14 cellular contexts compared by ENCODE assay signal in the genomic region with DNA sequence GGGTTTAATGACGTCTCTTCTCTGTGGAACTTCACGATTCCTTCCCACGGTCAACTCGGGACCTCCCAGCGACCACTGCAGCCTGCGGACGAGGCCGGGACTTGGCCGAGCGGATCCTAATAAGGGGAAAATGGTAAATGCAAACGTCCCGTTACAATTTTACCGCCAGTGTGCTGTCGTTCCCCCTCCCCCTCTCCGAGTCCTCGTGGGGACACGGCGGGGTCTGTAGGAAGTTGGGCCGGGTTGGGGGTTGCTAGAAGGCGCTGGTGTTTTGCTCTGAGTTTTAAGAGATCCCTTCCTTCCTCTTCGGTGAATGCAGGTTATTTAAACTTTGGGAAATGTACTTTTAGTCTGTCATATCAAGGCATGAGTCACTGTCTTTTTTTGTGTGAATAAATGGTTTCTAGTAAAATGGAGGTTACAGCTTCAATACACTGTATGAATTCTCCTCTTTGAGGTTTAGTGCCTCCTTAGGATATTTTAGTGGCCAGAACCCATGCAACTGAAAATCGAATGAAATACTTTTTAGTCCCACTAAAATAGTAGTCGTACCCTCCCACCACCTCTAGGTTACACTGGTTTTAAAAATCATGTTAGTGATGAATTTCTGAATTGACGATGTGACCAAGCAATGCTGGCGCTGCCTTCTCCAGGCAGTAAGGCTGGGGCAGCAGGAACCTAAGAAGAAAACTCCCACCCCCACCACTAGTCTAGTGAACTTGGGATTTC. TPM values are rescaled to one million over a fixed set of nuclear protein-coding genes. Genes with fewer than 3 reads are reported as not detected.
DNase-seq lines count a peak whose midpoint lies in the region; ATAC-seq and TF ChIP-seq lines count a peak whose summit lies in the region.
"Had no signal": no experiment of that assay in that cellular context is flagged by ENCODE, and none has a peak within 500 bp of the region (broad histone marks: within the 10 kb centered on the region; RNA-seq: fewer than 3 reads in every experiment).

No MANE protein-coding gene starts in this region.

- intact Hi-C loops in activated CD8-positive, alpha-beta T cell treated with anti-CD3 and anti-CD28 coated beads for 36 hours (cut with micrococcal nuclease) = no loop called here
- intact Hi-C loops in spleen (cut with DNase I; ENCODE audit: low total_unique reads) = no loop called here

- H3K4me3 Mint-ChIP-seq in activated CD8-positive, alpha-beta T cell treated with anti-CD3 and anti-CD28 coated beads, Interleukin-2, amount 10 ng/mL, durations not matched to agents 7 days and 5 days = peak overlapping the region; percentile 1
- H3K4me3 Mint-ChIP-seq in activated CD8-positive, alpha-beta T cell treated with anti-CD3 and anti-CD28 coated beads for 36 hours = no peak overlapping the region

- peak overlapping the region; percentile 62 for H3K4me3 ChIP-seq in fibroblast of villous mesenchyme (ENCODE audit: low read depth, low read length)
- peak overlapping the region in 1 of 8 donors; percentile 62 for H3K4me3 ChIP-seq in spleen
- H3K4me3 ChIP-seq: SJSA1, skin epidermis had no signal

- no peak for TF ChIP-seq CTCF in activated CD8-positive, alpha-beta T cell treated with anti-CD3 and anti-CD28 coated beads for 36 hours (IDR thresholded peaks at IDR 0.05)
- TF ChIP-seq CTCF in fibroblast of villous mesenchyme (IDR thresholded peaks at IDR 0.05; ENCODE audit: insufficient read depth, low read depth, low read length) (no peak), spleen (IDR thresholded peaks at IDR 0.05 in 8 of 11, conservative IDR thresholded peaks at IDR 0.05 in 3 of 11) (no peak)

- no peak overlapping the region for H3K27ac ChIP-seq in spleen
- H3K27ac ChIP-seq: neutrophil, SJSA1, skin epidermis had no signal

- H3K36me3 Mint-ChIP-seq in activated CD8-positive, alpha-beta T cell treated with anti-CD3 and anti-CD28 coated beads, Interleukin-2, amount 10 ng/mL, durations not matched to agents 7 days and 5 days (ENCODE audit: low read depth) = peaks cover 9% of the 10 kb centered on the region
- peaks cover 3% of the 10 kb centered on the region for H3K36me3 Mint-ChIP-seq in activated CD8-positive, alpha-beta T cell treated with anti-CD3 and anti-CD28 coated beads for 36 hours (ENCODE audit: low read depth)

- peaks cover 23 to 100% (median 97%) of the 10 kb centered on the region in 7 donors for H3K27me3 ChIP-seq in spleen (replicated peaks in 1 of 7)

- POLR2A ChIA-PET in activated CD8-positive, alpha-beta T cell treated with anti-CD3 and anti-CD28 coated beads, Interleukin-2, amount 10 ng/mL, durations not matched to agents 7 days and 5 days (lab: Charles Lee) = no interaction called here
- POLR2A ChIA-PET in activated CD8-positive, alpha-beta T cell treated with anti-CD3 and anti-CD28 coated beads for 36 hours (lab: Charles Lee) = no interaction called here

- H3K27me3 Mint-ChIP-seq in activated CD8-positive, alpha-beta T cell treated with anti-CD3 and anti-CD28 coated beads, Interleukin-2, amount 10 ng/mL, durations not matched to agents 7 days and 5 days (ENCODE audit: low read depth) = peaks cover 80% of the 10 kb centered on the region
- H3K27me3 Mint-ChIP-seq in activated CD8-positive, alpha-beta T cell treated with anti-CD3 and anti-CD28 coated beads for 36 hours = peaks cover 86% of the 10 kb centered on the region

- CTCF ChIA-PET in activated CD8-positive, alpha-beta T cell treated with anti-CD3 and anti-CD28 coated beads, Interleukin-2, amount 10 ng/mL, durations not matched to agents 7 days and 5 days (lab: Charles Lee) = interaction anchor here (1.0 to 2.3 kb wide), 3 partner anchors 10 to 18 kb away, joined by 3 to 8 read pairs (median 3); no protein-coding TSS in a partner anchor
- CTCF ChIA-PET in activated CD8-positive, alpha-beta T cell treated with anti-CD3 and anti-CD28 coated beads for 36 hours (lab: Charles Lee) = interaction anchor here (0.6 to 2.9 kb wide), 8 partner anchors 12 to 445 kb away, joined by 3 to 28 read pairs (median 6); no protein-coding TSS in a partner anchor

- no peak for ATAC-seq in activated CD8-positive, alpha-beta T cell treated with anti-CD3 and anti-CD28 coated beads, Interleukin-2, amount 10 ng/mL, durations not matched to agents 7 days and 5 days
- no peak for ATAC-seq in activated CD8-positive, alpha-beta T cell treated with anti-CD3 and anti-CD28 coated beads for 36 hours
- ATAC-seq in HG03139 (IDR thresholded peaks at IDR 0.05; ENCODE audit: unreplicated experiment) = no peak
- ATAC-seq in HG02938 (IDR thresholded peaks at IDR 0.05; ENCODE audit: unreplicated experiment) = no peak

- H3K9me3 Mint-ChIP-seq in activated CD8-positive, alpha-beta T cell treated with anti-CD3 and anti-CD28 coated beads, Interleukin-2, amount 10 ng/mL, durations not matched to agents 7 days and 5 days (ENCODE audit: insufficient read depth) = peaks cover 4% of the 10 kb centered on the region
- peaks cover 2% of the 10 kb centered on the region for H3K9me3 Mint-ChIP-seq in activated CD8-positive, alpha-beta T cell treated with anti-CD3 and anti-CD28 coated beads for 36 hours

- H3K36me3 ChIP-seq in spleen = no peaks in the 10 kb centered on the region
- H3K36me3 ChIP-seq: neutrophil, SJSA1 had no signal

- H3K4me1 ChIP-seq in spleen = peaks cover 10 to 55% (median 35%) of the 10 kb centered on the region in 6 donors

- TF ChIP-seq POLR2A in spleen (IDR thresholded peaks at IDR 0.05) = no peak

- peaks cover 10% of the 10 kb centered on the region for H3K4me1 Mint-ChIP-seq in activated CD8-positive, alpha-beta T cell treated with anti-CD3 and anti-CD28 coated beads, Interleukin-2, amount 10 ng/mL, durations not matched to agents 7 days and 5 days (ENCODE audit: low read depth)
- peaks cover 22% of the 10 kb centered on the region for H3K4me1 Mint-ChIP-seq in activated CD8-positive, alpha-beta T cell treated with anti-CD3 and anti-CD28 coated beads for 36 hours (ENCODE audit: low read depth)

- peaks cover 0 to 5% (median 0%) of the 10 kb centered on the region in 8 donors for H3K9me3 ChIP-seq in spleen
- H3K9me3 ChIP-seq: neutrophil had no signal

- DNase-seq in activated CD8-positive, alpha-beta T cell treated with anti-CD3 and anti-CD28 coated beads, Interleukin-2, amount 10 ng/mL, durations not matched to agents 7 days and 5 days = no peak
- DNase-seq in activated CD8-positive, alpha-beta T cell treated with anti-CD3 and anti-CD28 coated beads for 36 hours = no peak
- DNase-seq in NCI-H748 (lab: John Stamatoyannopoulos, UW; ENCODE audit: unreplicated experiment) (peak; percentile 55), fibroblast of villous mesenchyme (ENCODE audit: low read depth) (no peak), spleen (peak; percentile 53), KG1 (lab: John Stamatoyannopoulos, UW) (no peak)
- DNase-seq: amygdala, DMS 273 treated with DMSO at 0.1 percent for 48 hours, NCI-H187 treated with DMSO at 0.1 percent for 48 hours had no signal

- WGBS in spleen, 5 donors = 9 to 17% (median 11%) methylated on average over 24 to 25 of the region's 25 CpGs

- peak overlapping the region; percentile 37 for H3K27ac Mint-ChIP-seq in activated CD8-positive, alpha-beta T cell treated with anti-CD3 and anti-CD28 coated beads, Interleukin-2, amount 10 ng/mL, durations not matched to agents 7 days and 5 days
- no peak overlapping the region for H3K27ac Mint-ChIP-seq in activated CD8-positive, alpha-beta T cell treated with anti-CD3 and anti-CD28 coated beads for 36 hours

RNA-seq across cellular contexts. Expression of gene HOXD11, which starts 2.3 kb away (rescaled TPM):
- not detected for total RNA-seq in activated CD8-positive, alpha-beta T cell treated with anti-CD3 and anti-CD28 coated beads, Interleukin-2, amount 10 ng/mL, durations not matched to agents 7 days and 5 days
- total RNA-seq in activated CD8-positive, alpha-beta T cell treated with anti-CD3 and anti-CD28 coated beads for 36 hours = not detected
- total RNA-seq in fibroblast of villous mesenchyme (26.4 and 42.3 TPM in 2 replicates), spleen (not detected)
- not detected for polyA plus RNA-seq in spleen
- total RNA-seq: SJSA1 had no signal

RNA-seq across cellular contexts. Expression of gene HOXD10, which starts 7.2 kb away (rescaled TPM):
- not detected for total RNA-seq in activated CD8-positive, alpha-beta T cell treated with anti-CD3 and anti-CD28 coated beads, Interleukin-2, amount 10 ng/mL, durations not matched to agents 7 days and 5 days
- not detected for total RNA-seq in activated CD8-positive, alpha-beta T cell treated with anti-CD3 and anti-CD28 coated beads for 36 hours
- 39.9 and 58.7 TPM in 2 replicates for total RNA-seq in fibroblast of villous mesenchyme
- total RNA-seq in spleen = not detected
- polyA plus RNA-seq in spleen = under 1 TPM in 1 of 3 donors, not detected in 2; 0.06 TPM
- total RNA-seq: SJSA1 had no signal

RNA-seq across cellular contexts. Expression of gene HOXD12, which starts 9.8 kb away (rescaled TPM):
- total RNA-seq in activated CD8-positive, alpha-beta T cell treated with anti-CD3 and anti-CD28 coated beads, Interleukin-2, amount 10 ng/mL, durations not matched to agents 7 days and 5 days = not detected
- total RNA-seq in activated CD8-positive, alpha-beta T cell treated with anti-CD3 and anti-CD28 coated beads for 36 hours = not detected
- total RNA-seq in fibroblast of villous mesenchyme = not detected in 2 replicates
- not detected for total RNA-seq in spleen
- polyA plus RNA-seq in spleen = not detected

RNA-seq across cellular contexts. Expression of gene HOXD9, which starts 13.1 kb away (rescaled TPM):
- total RNA-seq in activated CD8-positive, alpha-beta T cell treated with anti-CD3 and anti-CD28 coated beads, Interleukin-2, amount 10 ng/mL, durations not matched to agents 7 days and 5 days = not detected
- total RNA-seq in activated CD8-positive, alpha-beta T cell treated with anti-CD3 and anti-CD28 coated beads for 36 hours = not detected
- 10.6 and 11.2 TPM in 2 replicates for total RNA-seq in fibroblast of villous mesenchyme
- total RNA-seq in spleen = 1 to 10 TPM; 1.1 to 4.0 (median 2.9) TPM
- 1 to 10 TPM; 1.2 to 3.6 (median 1.5) TPM for polyA plus RNA-seq in spleen

RNA-seq across cellular contexts. Expression of gene HOXD13, which starts 16.9 kb away (rescaled TPM):
- not detected for total RNA-seq in activated CD8-positive, alpha-beta T cell treated with anti-CD3 and anti-CD28 coated beads, Interleukin-2, amount 10 ng/mL, durations not matched to agents 7 days and 5 days
- total RNA-seq in activated CD8-positive, alpha-beta T cell treated with anti-CD3 and anti-CD28 coated beads for 36 hours = not detected
- total RNA-seq in fibroblast of villous mesenchyme (0.43 TPM in 1 of 2 replicates, not detected in the other), spleen (not detected)
- not detected for polyA plus RNA-seq in spleen

Comparison
In these comparisons a context has a peak if more than half of its experiments do, and no peak if none do; other contexts are left out.
1. DNase-seq: peak in NCI-H748 (single experiment) and spleen (single experiment); none in activated CD8-positive, alpha-beta T cell treated with anti-CD3 and anti-CD28 coated beads, Interleukin-2, amount 10 ng/mL, durations not matched to agents 7 days and 5 days (single experiment), activated CD8-positive, alpha-beta T cell treated with anti-CD3 and anti-CD28 coated beads for 36 hours (single experiment), fibroblast of villous mesenchyme (single experiment) and KG1 (single experiment).
2. RNA of gene HOXD11, which starts 2.3 kb away (total RNA-seq): 26.4 to 42.3 TPM in fibroblast of villous mesenchyme; not detected in activated CD8-positive, alpha-beta T cell treated with anti-CD3 and anti-CD28 coated beads, Interleukin-2, amount 10 ng/mL, durations not matched to agents 7 days and 5 days, not detected in activated CD8-positive, alpha-beta T cell treated with anti-CD3 and anti-CD28 coated beads for 36 hours and not detected in spleen; every median in the first group is over 10 times any median in the second.
3. RNA of gene HOXD10, which starts 7.2 kb away (total RNA-seq): 39.9 to 58.7 TPM in fibroblast of villous mesenchyme; not detected in activated CD8-positive, alpha-beta T cell treated with anti-CD3 and anti-CD28 coated beads, Interleukin-2, amount 10 ng/mL, durations not matched to agents 7 days and 5 days, not detected in activated CD8-positive, alpha-beta T cell treated with anti-CD3 and anti-CD28 coated beads for 36 hours and not detected in spleen; every median in the first group is over 10 times any median in the second.